In the genomic region with DNA sequence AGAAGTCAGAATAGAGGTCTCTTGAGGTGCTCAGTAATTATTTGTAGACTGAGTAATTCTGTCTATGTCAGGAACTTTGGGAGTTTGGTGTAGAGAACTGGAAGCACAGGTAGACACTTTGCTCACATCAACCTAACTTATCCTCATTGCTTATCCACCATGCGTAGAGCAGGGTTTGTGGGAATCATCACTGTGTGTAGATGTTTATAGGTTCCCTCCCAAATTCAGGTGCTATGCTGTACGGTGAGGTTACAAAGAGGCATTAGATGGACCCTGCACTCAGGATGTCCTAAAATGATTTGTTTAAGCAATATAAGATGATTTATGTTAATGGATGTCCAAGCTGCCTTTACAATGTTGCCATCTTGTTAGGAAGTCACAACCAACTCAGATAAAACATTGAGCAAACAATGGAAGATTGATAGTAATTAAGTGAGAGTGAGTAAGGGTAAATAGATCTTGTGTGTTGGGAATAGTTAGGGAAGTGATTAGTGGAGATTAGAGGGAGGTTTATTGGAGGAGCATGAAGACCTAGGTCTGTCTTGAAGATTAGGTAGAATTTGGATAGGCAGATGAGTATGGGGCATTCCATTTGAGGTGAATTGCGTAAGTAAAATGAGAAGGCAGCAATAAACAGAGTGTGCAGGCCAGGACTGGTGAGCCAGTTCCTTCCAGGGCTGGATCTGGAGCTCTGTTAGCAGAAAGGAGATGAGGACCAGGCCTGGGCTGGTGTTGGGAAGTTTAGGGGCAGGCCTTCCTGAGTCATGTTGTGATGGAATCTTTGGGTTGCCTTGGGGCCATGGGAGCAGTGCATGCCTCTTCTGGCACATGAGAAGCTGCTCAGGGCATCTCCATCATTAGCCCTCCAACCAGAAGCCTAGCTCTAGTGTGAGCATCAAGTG, we compare ENCODE assay signal across 15 cellular contexts. TPM values are rescaled to one million over a fixed set of nuclear protein-coding genes. Genes with fewer than 3 reads are reported as not detected.
A peak's percentile ranks its signal among the peaks of the same experiment; 100 is the strongest.
DNase-seq lines count a peak whose midpoint lies in the region; ATAC-seq and TF ChIP-seq lines count a peak whose summit lies in the region.
"Had no signal": no experiment of that assay in that cellular context is flagged by ENCODE, and none has a peak within 500 bp of the region (broad histone marks: within the 10 kb centered on the region; RNA-seq: fewer than 3 reads in every experiment).

No MANE protein-coding gene starts in this region.

- H3K9me3 Mint-ChIP-seq in HFFc6, result peaks cover 4% of the 10 kb centered on the region; the same call in 1 of the 2 replicates
- H3K9me3 Mint-ChIP-seq: activated naive CD4-positive, alpha-beta T cell treated with anti-CD3 and anti-CD28 coated beads, Interleukin-2, amount 50 U/mL, for 24 hours; natural killer cell had no signal

- WGBS in mesendoderm (ENCODE audit: extremely low coverage, insufficient coverage, low lambda C conversion rate), result no CpG with 5 or more reads among the region's 3 CpGs

- H3K4ac ChIP-seq in mesendoderm (ENCODE audit: low read depth, low read length), result no peak overlapping the region

- no peaks in the 10 kb centered on the region for H3K79me2 ChIP-seq in mesendoderm (ENCODE audit: control insufficient read depth, insufficient read depth, low read length)

- no peak overlapping the region for H3K9ac ChIP-seq in mesendoderm (ENCODE audit: low read length)
- H3K9ac ChIP-seq: KMS-11 had no signal

- no peak overlapping the region for H3K23ac ChIP-seq in mesendoderm (ENCODE audit: low read length)

- H3K27me3 ChIP-seq in foreskin keratinocyte (no peaks in the 10 kb centered on the region), tibial artery (no peaks in the 10 kb centered on the region), mesendoderm (ENCODE audit: insufficient read depth, low read length, poor library complexity) (no peaks in the 10 kb centered on the region)

- no peak overlapping the region for H2BK120ac ChIP-seq in mesendoderm (ENCODE audit: low read depth, low read length)

- H3K4me3 ChIP-seq in tibial artery, result no peak overlapping the region
- H3K4me3 ChIP-seq in mesendoderm (ENCODE audit: low read length), result no peak overlapping the region

- H3K79me1 ChIP-seq in mesendoderm (ENCODE audit: low read length), result no peaks in the 10 kb centered on the region

- no peak overlapping the region for H2BK5ac ChIP-seq in mesendoderm (ENCODE audit: low read length)

- peak overlapping the region; percentile 65 for H3K27ac ChIP-seq in foreskin keratinocyte
- peak overlapping the region; percentile 83 to 84 for H3K27ac ChIP-seq in tibial artery
- no peak overlapping the region for H3K27ac ChIP-seq in mesendoderm (ENCODE audit: low read depth, low read length)
- H3K27ac ChIP-seq: KMS-11 had no signal

- peaks cover 3% of the 10 kb centered on the region for H3K27me3 Mint-ChIP-seq in HFFc6 (ENCODE audit: insufficient read depth)

- H3K36me3 Mint-ChIP-seq in HFFc6 (ENCODE audit: low read depth), result peaks cover 15% of the 10 kb centered on the region
- H3K36me3 Mint-ChIP-seq: activated naive CD4-positive, alpha-beta T cell treated with anti-CD3 and anti-CD28 coated beads, Interleukin-2, amount 50 U/mL, for 24 hours; natural killer cell had no signal

- H4K8ac ChIP-seq in mesendoderm (ENCODE audit: low read depth, low read length), result no peak overlapping the region

- no peak overlapping the region for H3K4me3 Mint-ChIP-seq in HFFc6
- H3K4me3 Mint-ChIP-seq: activated naive CD4-positive, alpha-beta T cell treated with anti-CD3 and anti-CD28 coated beads, Interleukin-2, amount 50 U/mL, for 24 hours; natural killer cell had no signal

- no peak overlapping the region for H3K56ac ChIP-seq in mesendoderm (ENCODE audit: low read length)

- ATAC-seq in foreskin keratinocyte, result peak; percentile 79
- ATAC-seq: natural killer cell had no signal

- H3K4me1 Mint-ChIP-seq in HFFc6 (ENCODE audit: low read depth), result peaks cover 94% of the 10 kb centered on the region

- DNase-seq in HFFc6 (peak; percentile 83), amniotic epithelial cell (ENCODE audit: low read depth) (peak; percentile 83), foreskin keratinocyte (peak; percentile 97 to 98), tibial artery (no peak), mesendoderm (no peak)
- no peak for DNase-seq in NK-92 treated with Interleukin-12 subunit alpha and Interleukin-12 subunit beta, amount 100 ng/mL, for 24 hours (lab: John Stamatoyannopoulos, UW)
- no peak for DNase-seq in activated CD8-positive, alpha-beta memory T cell treated with anti-CD3 and anti-CD28 coated beads, Interleukin-2, amount 50 U/mL, for 4 hours
- DNase-seq: kidney, natural killer cell, NCI-H187, NCI-H524 treated with DMSO at 0.1 percent for 48 hours, SHP77 treated with DMSO at 0.1 percent for 48 hours, substantia nigra had no signal

- intact Hi-C loops in tibial artery (cut with DNase I; ENCODE audit: low total_unique reads), result no loop called here

- H3K9me3 ChIP-seq in tibial artery, result no peaks in the 10 kb centered on the region

- H2BK15ac ChIP-seq in mesendoderm (replicated peaks; ENCODE audit: low read depth), result no peak overlapping the region

- H3K36me3 ChIP-seq in tibial artery, result no peaks in the 10 kb centered on the region
- H3K36me3 ChIP-seq in mesendoderm (ENCODE audit: control insufficient read depth, insufficient read depth, low read length), result no peaks in the 10 kb centered on the region

- peak overlapping the region; percentile 71 for H3K27ac Mint-ChIP-seq in HFFc6
- H3K27ac Mint-ChIP-seq: activated naive CD4-positive, alpha-beta T cell treated with anti-CD3 and anti-CD28 coated beads, Interleukin-2, amount 50 U/mL, for 24 hours; natural killer cell had no signal

- no peak overlapping the region for H3K18ac ChIP-seq in mesendoderm (ENCODE audit: low read length)

- TF ChIP-seq CTCF in HFFc6 (IDR thresholded peaks at IDR 0.05), result no peak
- TF ChIP-seq CTCF in foreskin keratinocyte (conservative IDR thresholded peaks at IDR 0.05), result no peak
- no peak for TF ChIP-seq CTCF in tibial artery (IDR thresholded peaks at IDR 0.05)

- H4K5ac ChIP-seq in mesendoderm (ENCODE audit: low read length), result no peak overlapping the region

- H2AK5ac ChIP-seq in mesendoderm (ENCODE audit: low read length), result no peak overlapping the region

- peaks cover 43% of the 10 kb centered on the region for H3K4me1 ChIP-seq in foreskin keratinocyte
- H3K4me1 ChIP-seq in tibial artery, result peaks cover 6 to 100% (median 90%) of the 10 kb centered on the region in 4 donors
- no peaks in the 10 kb centered on the region for H3K4me1 ChIP-seq in mesendoderm (ENCODE audit: control insufficient read depth, low read depth, low read length)

- H3K4me2 ChIP-seq in mesendoderm (ENCODE audit: low read length), result no peak overlapping the region
- H3K4me2 ChIP-seq: KMS-11 had no signal

RNA-seq across cellular contexts. Expression of gene EPAS1, which starts 12.1 kb away (rescaled TPM):
- total RNA-seq in HFFc6 (2021; fragmentation: NEBNext Ultra II Directional; extraction: Animal tissue kit (Norgen Biotek cat#: 25700)), result 100 to 1,000 TPM in 4 of 6 experiments, 10 to 100 TPM in 2; 93.5 to 115 (median 101) TPM
- total RNA-seq in foreskin keratinocyte, result 23.3 and 47.3 TPM in 2 replicates
- 13.0 and 28.2 TPM in 2 replicates for polyA plus RNA-seq in foreskin keratinocyte
- polyA plus RNA-seq in mesendoderm (2013, experiment 1 of 2), result 0.81 TPM
- polyA plus RNA-seq in mesendoderm (2013, experiment 2 of 2), result 1.1 TPM

Comparison
In these comparisons a context has a peak if more than half of its experiments do, and no peak if none do; other contexts are left out.
1. DNase-seq: peak in HFFc6 (single experiment), amniotic epithelial cell (single experiment) and foreskin keratinocyte (2 of 2); none in tibial artery (0 of 2), NK-92 treated with Interleukin-12 subunit alpha and Interleukin-12 subunit beta, amount 100 ng/mL, for 24 hours (single experiment), activated CD8-positive, alpha-beta memory T cell treated with anti-CD3 and anti-CD28 coated beads, Interleukin-2, amount 50 U/mL, for 4 hours (single experiment) and mesendoderm (single experiment).